In the genomic region with DNA sequence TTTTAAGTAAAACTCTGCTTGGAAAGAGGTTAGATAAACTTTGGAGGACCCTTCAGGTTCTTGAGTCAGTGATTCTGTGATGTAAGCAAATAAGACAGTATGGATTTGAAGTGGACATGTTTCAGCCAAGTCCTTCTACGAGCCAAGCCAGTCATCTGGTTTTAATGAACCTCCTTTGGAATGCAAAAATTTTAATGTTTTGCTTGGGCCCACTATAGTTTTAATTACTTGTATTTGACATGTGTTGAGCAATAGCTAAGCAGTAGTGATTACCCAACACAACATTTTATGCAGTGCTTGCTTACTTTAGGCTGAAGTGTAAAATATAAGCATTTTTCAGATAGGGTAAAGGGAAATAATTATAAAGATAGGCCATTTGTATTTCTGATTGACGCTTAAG, we compare ENCODE assay signal across 1 cellular context.
A peak's percentile ranks its signal among the peaks of the same experiment; 100 is the strongest.
TF ChIP-seq lines count a peak whose summit lies in the region.

No MANE protein-coding gene starts in this region.

TF ChIP-seq in SK-N-SH treated with all-trans-retinoic acid at 6 μM for 48 hours, 23 proteins besides CTCF, POLR2A, EP300 and RAD21 (continued from another document):
- TF ChIP-seq, protein P1, sequence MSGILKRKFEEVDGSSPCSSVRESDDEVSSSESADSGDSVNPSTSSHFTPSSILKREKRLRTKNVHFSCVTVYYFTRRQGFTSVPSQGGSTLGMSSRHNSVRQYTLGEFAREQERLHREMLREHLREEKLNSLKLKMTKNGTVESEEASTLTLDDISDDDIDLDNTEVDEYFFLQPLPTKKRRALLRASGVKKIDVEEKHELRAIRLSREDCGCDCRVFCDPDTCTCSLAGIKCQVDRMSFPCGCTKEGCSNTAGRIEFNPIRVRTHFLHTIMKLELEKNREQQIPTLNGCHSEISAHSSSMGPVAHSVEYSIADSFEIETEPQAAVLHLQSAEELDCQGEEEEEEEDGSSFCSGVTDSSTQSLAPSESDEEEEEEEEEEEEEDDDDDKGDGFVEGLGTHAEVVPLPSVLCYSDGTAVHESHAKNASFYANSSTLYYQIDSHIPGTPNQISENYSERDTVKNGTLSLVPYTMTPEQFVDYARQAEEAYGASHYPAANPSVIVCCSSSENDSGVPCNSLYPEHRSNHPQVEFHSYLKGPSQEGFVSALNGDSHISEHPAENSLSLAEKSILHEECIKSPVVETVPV (CRISPR knock-in tag; IDR thresholded peaks at IDR 0.05), result no peak
- peak; percentile 40; the same call in 1 of the 2 replicates for TF ChIP-seq TOX (CRISPR knock-in tag; IDR thresholded peaks at IDR 0.05; ENCODE audit: borderline replicate concordance)
